13 cellular contexts compared by ENCODE assay signal in genomic region chr13:109868583-109869311, GRCh38.
DNase-seq lines count a peak whose midpoint lies in the region; ATAC-seq and TF ChIP-seq lines count a peak whose summit lies in the region.
"Had no signal": no experiment of that assay in that cellular context is flagged by ENCODE, and none has a peak within 500 bp of the region (broad histone marks: within the 10 kb centered on the region; RNA-seq: fewer than 3 reads in every experiment).

No MANE protein-coding gene starts in this region.

- H3K36me3 Mint-ChIP-seq in HFFc6 (ENCODE audit: low read depth) = no peaks in the 10 kb centered on the region
- no peaks in the 10 kb centered on the region for H3K36me3 Mint-ChIP-seq in naive thymus-derived CD4-positive, alpha-beta T cell
- H3K36me3 Mint-ChIP-seq: brain had no signal

- H3K27ac ChIP-seq in duodenal mucosa (ENCODE audit: low read depth, low read length) = no peak overlapping the region
- no peak overlapping the region for H3K27ac ChIP-seq in naive thymus-derived CD4-positive, alpha-beta T cell (ENCODE audit: low read depth, low read length)
- H3K27ac ChIP-seq in neuronal stem cell (replicated peaks; ENCODE audit: low read length) = no peak overlapping the region
- peak overlapping the region in 2 of 8 donors; percentile 22 to 54 for H3K27ac ChIP-seq in spleen

- H3K9me3 ChIP-seq in BE2C (no peaks in the 10 kb centered on the region), duodenal mucosa (ENCODE audit: control insufficient read depth in 1 of 2, low read length in 2 of 2) (no peaks in the 10 kb centered on the region), neuronal stem cell (replicated peaks in 1 of 2; ENCODE audit: control insufficient read depth in 2 of 2, insufficient read depth in 1 of 2, low read depth in 1 of 2, low read length in 2 of 2) (no peaks in the 10 kb centered on the region), spleen (no peaks in the 10 kb centered on the region)
- H3K9me3 ChIP-seq in naive thymus-derived CD4-positive, alpha-beta T cell (ENCODE audit: control insufficient read depth in 2 of 3, low read length in 3 of 3) = no peaks in the 10 kb centered on the region
- H3K9me3 ChIP-seq: Caco-2, testis had no signal

- no peak overlapping the region for H2BK5ac ChIP-seq in neuronal stem cell (ENCODE audit: low read length)

- H4K91ac ChIP-seq in neuronal stem cell (ENCODE audit: low read depth, low read length, poor library complexity) = no peak overlapping the region

- H3K27ac Mint-ChIP-seq in HFFc6 = no peak overlapping the region
- H3K27ac Mint-ChIP-seq in naive thymus-derived CD4-positive, alpha-beta T cell = no peak overlapping the region

- no peak overlapping the region for H3K23ac ChIP-seq in neuronal stem cell (ENCODE audit: low read depth, low read length, poor library complexity)

- no peaks in the 10 kb centered on the region for H3K36me3 ChIP-seq in BE2C
- H3K36me3 ChIP-seq in duodenal mucosa (ENCODE audit: control insufficient read depth in 1 of 2, insufficient read depth in 2 of 2, low read length in 2 of 2) = no peaks in the 10 kb centered on the region
- no peaks in the 10 kb centered on the region for H3K36me3 ChIP-seq in naive thymus-derived CD4-positive, alpha-beta T cell (ENCODE audit: control insufficient read depth in 2 of 3, insufficient read depth in 3 of 3, low read length in 3 of 3)
- no peaks in the 10 kb centered on the region for H3K36me3 ChIP-seq in neuronal stem cell (replicated peaks in 1 of 2; ENCODE audit: control insufficient read depth in 2 of 2, insufficient read depth in 2 of 2, low read length in 2 of 2)
- no peaks in the 10 kb centered on the region for H3K36me3 ChIP-seq in spleen

- CTCF ChIA-PET in naive thymus-derived CD4-positive, alpha-beta T cell (lab: Charles Lee) = no interaction called here

- no peak overlapping the region for H2AFZ ChIP-seq in neuronal stem cell (ENCODE audit: low read length)

- H3K4ac ChIP-seq in neuronal stem cell (ENCODE audit: low read length) = no peak overlapping the region

- H3K79me1 ChIP-seq in neuronal stem cell (ENCODE audit: low read depth, low read length) = no peaks in the 10 kb centered on the region

- H3K4me2 ChIP-seq in neuronal stem cell (ENCODE audit: insufficient read depth, low read length, poor library complexity, severe bottlenecking) = no peak overlapping the region

- H2BK120ac ChIP-seq in neuronal stem cell (ENCODE audit: low read depth, low read length) = no peak overlapping the region

- H3K14ac ChIP-seq in neuronal stem cell (ENCODE audit: low read length) = no peak overlapping the region

- TF ChIP-seq POLR2A in spleen (IDR thresholded peaks at IDR 0.05) = no peak

- H2AK5ac ChIP-seq in neuronal stem cell (ENCODE audit: low read depth, low read length) = no peak overlapping the region

- ATAC-seq in naive thymus-derived CD4-positive, alpha-beta T cell = no peak

- peaks cover 1% of the 10 kb centered on the region; the same call in 1 of the 2 replicates for H3K27me3 Mint-ChIP-seq in HFFc6 (ENCODE audit: insufficient read depth)
- peaks cover 19 to 38% (median 35%) of the 10 kb centered on the region in 5 donors for H3K27me3 Mint-ChIP-seq in naive thymus-derived CD4-positive, alpha-beta T cell

- H2BK12ac ChIP-seq in neuronal stem cell (ENCODE audit: low read length) = no peak overlapping the region

- H4K8ac ChIP-seq in neuronal stem cell (ENCODE audit: low read depth, low read length) = no peak overlapping the region

- no peaks in the 10 kb centered on the region for H3K9me3 Mint-ChIP-seq in HFFc6
- peaks cover 0 to 1% (median 0%) of the 10 kb centered on the region in 11 donors for H3K9me3 Mint-ChIP-seq in naive thymus-derived CD4-positive, alpha-beta T cell
- H3K9me3 Mint-ChIP-seq: brain had no signal

- POLR2A ChIA-PET in naive thymus-derived CD4-positive, alpha-beta T cell (lab: Charles Lee) = no interaction called here

- H3K4me1 ChIP-seq in BE2C (peaks cover 2% of the 10 kb centered on the region; the same call in 1 of the 2 replicates), duodenal mucosa (ENCODE audit: control insufficient read depth in 1 of 2, insufficient read depth in 2 of 2, low read length in 2 of 2) (peaks cover 24 to 34% of the 10 kb centered on the region in 2 donors), neuronal stem cell (ENCODE audit: control insufficient read depth in 2 of 2, insufficient read depth in 1 of 2, low read depth in 1 of 2, low read length in 2 of 2) (peaks cover 0 to 1% of the 10 kb centered on the region in 2 donors), spleen (peaks cover 0 to 25% (median 6%) of the 10 kb centered on the region in 6 donors)
- H3K4me1 ChIP-seq in naive thymus-derived CD4-positive, alpha-beta T cell (ENCODE audit: control insufficient read depth in 2 of 2, insufficient read depth in 2 of 2, low read length in 2 of 2) = peaks cover 0 to 4% of the 10 kb centered on the region in 2 donors

- no peak overlapping the region for H3K9ac ChIP-seq in duodenal mucosa (ENCODE audit: low read depth in 1 of 2, low read length in 2 of 2)
- no peak overlapping the region for H3K9ac ChIP-seq in neuronal stem cell (ENCODE audit: low read depth, low read length, poor library complexity)

- intact Hi-C loops in naive thymus-derived CD4-positive, alpha-beta T cell (cut with micrococcal nuclease) = no loop called here
- intact Hi-C loops in spleen (cut with DNase I; ENCODE audit: low total_unique reads) = no loop called here

- DNase-seq in BE2C (no peak), HFFc6 (no peak), neuronal stem cell (ENCODE audit: low spot score) (no peak), DMS 273 (lab: John Stamatoyannopoulos, UW; ENCODE audit: unreplicated experiment) (no peak), T1000 (lab: John Stamatoyannopoulos, UW) (no peak), spleen (no peak)
- DNase-seq in naive thymus-derived CD4-positive, alpha-beta T cell = no peak
- DNase-seq: erythroblast, T-helper 9 cell had no signal

- H3K18ac ChIP-seq in neuronal stem cell (ENCODE audit: low read length) = no peak overlapping the region

- H3K4me1 Mint-ChIP-seq in HFFc6 (ENCODE audit: low read depth) = peaks cover 34% of the 10 kb centered on the region
- H3K4me1 Mint-ChIP-seq in naive thymus-derived CD4-positive, alpha-beta T cell = peaks cover 0 to 5% (median 3%) of the 10 kb centered on the region in 7 donors
- H3K4me1 Mint-ChIP-seq: brain had no signal

- no peak for TF ChIP-seq CTCF in BE2C (IDR thresholded peaks at IDR 0.05; ENCODE audit: low read depth, low read length)
- TF ChIP-seq CTCF in HFFc6 (IDR thresholded peaks at IDR 0.05) = no peak
- TF ChIP-seq CTCF in spleen (IDR thresholded peaks at IDR 0.05 in 8 of 11, conservative IDR thresholded peaks at IDR 0.05 in 3 of 11) = no peak

- no peak overlapping the region for H2BK15ac ChIP-seq in neuronal stem cell (ENCODE audit: low read length)

- H3K4me3 ChIP-seq in BE2C (ENCODE audit: low read depth, low read length) (peak overlapping the region; percentile 67), duodenal mucosa (ENCODE audit: low read depth in 1 of 2, low read length in 2 of 2) (peak overlapping the region; percentile 48 to 62), neuronal stem cell (ENCODE audit: low read length in 2 of 2) (no peak overlapping the region), spleen (no peak overlapping the region)
- no peak overlapping the region for H3K4me3 ChIP-seq in naive thymus-derived CD4-positive, alpha-beta T cell (ENCODE audit: low read length)

- H3K27me3 ChIP-seq in BE2C (peaks cover 5% of the 10 kb centered on the region), duodenal mucosa (ENCODE audit: control insufficient read depth in 1 of 2, insufficient read depth in 2 of 2, low read length in 2 of 2) (no peaks in the 10 kb centered on the region), neuronal stem cell (ENCODE audit: control insufficient read depth in 3 of 3, insufficient read depth in 3 of 3, low read depth in 1 of 3, low read length in 3 of 3) (no peaks in the 10 kb centered on the region), spleen (replicated peaks in 1 of 7) (peaks cover 0 to 53% (median 0%) of the 10 kb centered on the region in 7 donors)
- no peaks in the 10 kb centered on the region for H3K27me3 ChIP-seq in naive thymus-derived CD4-positive, alpha-beta T cell (ENCODE audit: control insufficient read depth in 2 of 2, insufficient read depth in 2 of 2, low read length in 2 of 2)
- H3K27me3 ChIP-seq: testis had no signal

- WGBS in neuronal stem cell (ENCODE audit: extremely low coverage in 2 of 2, insufficient read length in 2 of 2, insufficient replicate concordance in 1 of 2), 2 donors = no CpG with 5 or more reads among the region's 3 CpGs
- 60 to 70% (median 65%) methylated on average over 3 of the region's 3 CpGs for WGBS in spleen, 5 donors

- H3K4me3 Mint-ChIP-seq in HFFc6 = peak overlapping the region; percentile 75; the same call in 1 of the 2 replicates
- H3K4me3 Mint-ChIP-seq in naive thymus-derived CD4-positive, alpha-beta T cell = peak overlapping the region in 8 of 10 donors; percentile 4 to 83 (median 72)
- H3K4me3 Mint-ChIP-seq: brain had no signal

Comparison
In these comparisons a context has a peak if more than half of its experiments do, and no peak if none do; other contexts are left out.
1. H3K4me3 ChIP-seq: peak in BE2C (single experiment) and duodenal mucosa (2 of 2); none in naive thymus-derived CD4-positive, alpha-beta T cell (single experiment), neuronal stem cell (0 of 2) and spleen (0 of 8).